Comparison of ENCODE assay signal across 27 cellular contexts in the genomic region with DNA sequence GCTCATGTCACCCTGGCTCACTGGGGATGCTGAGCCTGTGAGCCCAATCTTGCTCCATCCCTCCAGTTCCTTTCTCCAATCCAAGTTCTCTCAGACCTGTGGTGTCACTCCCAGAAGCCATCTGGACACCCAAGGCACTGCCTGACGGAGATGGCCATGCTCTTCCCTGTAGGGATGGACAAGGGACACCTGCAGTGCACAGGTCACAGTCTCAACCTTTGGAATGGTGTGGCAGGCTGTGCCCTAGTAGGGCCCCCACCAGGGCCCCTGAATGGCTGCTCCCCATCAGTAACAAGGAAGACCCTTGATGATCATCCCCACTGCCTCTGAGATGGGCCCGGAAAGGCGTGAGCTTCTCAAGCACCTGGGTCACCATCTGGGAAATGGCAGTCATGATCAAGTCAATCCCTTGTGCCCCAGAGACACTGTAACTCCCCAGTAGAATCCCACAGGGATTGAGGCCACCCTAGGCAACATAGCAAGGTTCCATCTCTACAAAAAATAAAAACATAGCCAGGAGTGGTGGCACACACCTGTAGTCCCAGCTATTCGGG.
"Had no signal": no experiment of that assay in that cellular context is flagged by ENCODE, and none has a peak within 500 bp of the region (broad histone marks: within the 10 kb centered on the region; RNA-seq: fewer than 3 reads in every experiment).

No MANE protein-coding gene starts in this region.

- H3K4me3 ChIP-seq: stomach, suprapubic skin, testis, thoracic aorta, thyroid gland, tibial artery, tibial nerve, transverse colon, upper lobe of left lung, upper lobe of right lung, uterus had no signal

- H3K9me3 ChIP-seq: suprapubic skin, testis, thoracic aorta, thyroid gland, transverse colon, upper lobe of right lung, uterus had no signal

- H3K36me3 ChIP-seq: stomach, suprapubic skin, thoracic aorta, thyroid gland, tibial artery, tibial nerve, transverse colon, upper lobe of left lung, upper lobe of right lung, uterus had no signal

- H3K4me1 Mint-ChIP-seq: stimulated activated effector memory CD8-positive, alpha-beta T cell treated with anti-CD3 and anti-CD28 coated beads, Interleukin-12 subunit alpha, Interleukin-12 subunit beta, amount 100 ng/mL, for 72 hours; stimulated activated memory B cell treated with anti-CD40 and anti-IgM and Interleukin-4, amounts not matched to agents 10 μg/mL and 1 μg/mL and 100 μg/mL, for 72 hours; stimulated activated naive B cell treated with anti-CD40 and anti-IgM and Interleukin-4, amounts not matched to agents 10 μg/mL and 1 μg/mL and 100 μg/mL, for 72 hours; stimulated activated naive CD8-positive, alpha-beta T cell treated with anti-CD3 and anti-CD28 coated beads, Interleukin-15, amount 100 ng/mL, for 72 hours had no signal

- H3K27ac ChIP-seq: stomach, suprapubic skin, testis, thoracic aorta, thyroid gland, tibial artery, tibial nerve, transverse colon, upper lobe of left lung, upper lobe of right lung, uterus had no signal

- H3K36me3 Mint-ChIP-seq: stimulated activated effector memory CD8-positive, alpha-beta T cell treated with anti-CD3 and anti-CD28 coated beads, Interleukin-12 subunit alpha, Interleukin-12 subunit beta, amount 100 ng/mL, for 72 hours; stimulated activated memory B cell treated with anti-CD40 and anti-IgM and Interleukin-4, amounts not matched to agents 10 μg/mL and 1 μg/mL and 100 μg/mL, for 72 hours; type B pancreatic cell had no signal

- H3K4me1 ChIP-seq: stomach, suprapubic skin, testis, thyroid gland, tibial artery, tibial nerve, transverse colon, upper lobe of left lung, upper lobe of right lung, uterus had no signal

- H3K4me3 Mint-ChIP-seq: stimulated activated effector memory CD8-positive, alpha-beta T cell treated with anti-CD3 and anti-CD28 coated beads, Interleukin-12 subunit alpha, Interleukin-12 subunit beta, amount 100 ng/mL, for 72 hours; stimulated activated memory B cell treated with anti-CD40 and anti-IgM and Interleukin-4, amounts not matched to agents 10 μg/mL and 1 μg/mL and 100 μg/mL, for 72 hours; stimulated activated naive B cell treated with anti-CD40 and anti-IgM and Interleukin-4, amounts not matched to agents 10 μg/mL and 1 μg/mL and 100 μg/mL, for 72 hours; stimulated activated naive CD8-positive, alpha-beta T cell treated with anti-CD3 and anti-CD28 coated beads, Interleukin-15, amount 100 ng/mL, for 72 hours; stimulated activated naive CD8-positive, alpha-beta T cell treated with anti-CD3 and anti-CD28 coated beads, Interleukin-15, Interleukin-2, amounts not matched to agents 100 ng/mL and 50 ng/mL, for 24 hours; type B pancreatic cell had no signal

- H3K27me3 Mint-ChIP-seq: stimulated activated memory B cell treated with anti-CD40 and anti-IgM and Interleukin-4, amounts not matched to agents 10 μg/mL and 1 μg/mL and 100 μg/mL, for 72 hours; stimulated activated naive B cell treated with anti-CD40 and anti-IgM and Interleukin-4, amounts not matched to agents 10 μg/mL and 1 μg/mL and 100 μg/mL, for 72 hours; stimulated activated naive CD8-positive, alpha-beta T cell treated with anti-CD3 and anti-CD28 coated beads, Interleukin-15, amount 100 ng/mL, for 72 hours; stimulated activated naive CD8-positive, alpha-beta T cell treated with anti-CD3 and anti-CD28 coated beads, Interleukin-15, Interleukin-2, amounts not matched to agents 100 ng/mL and 50 ng/mL, for 24 hours; type B pancreatic cell had no signal

- H3K27me3 ChIP-seq: stomach, suprapubic skin, testis, thyroid gland, tibial artery, tibial nerve, transverse colon, upper lobe of left lung, upper lobe of right lung, uterus had no signal

- H3K27ac Mint-ChIP-seq: stimulated activated effector memory CD8-positive, alpha-beta T cell treated with anti-CD3 and anti-CD28 coated beads, Interleukin-12 subunit alpha, Interleukin-12 subunit beta, amount 100 ng/mL, for 72 hours; stimulated activated memory B cell treated with anti-CD40 and anti-IgM and Interleukin-4, amounts not matched to agents 10 μg/mL and 1 μg/mL and 100 μg/mL, for 72 hours; stimulated activated naive B cell treated with anti-CD40 and anti-IgM and Interleukin-4, amounts not matched to agents 10 μg/mL and 1 μg/mL and 100 μg/mL, for 72 hours; stimulated activated naive CD8-positive, alpha-beta T cell treated with anti-CD3 and anti-CD28 coated beads, Interleukin-15, amount 100 ng/mL, for 72 hours; stimulated activated naive CD8-positive, alpha-beta T cell treated with anti-CD3 and anti-CD28 coated beads, Interleukin-15, Interleukin-2, amounts not matched to agents 100 ng/mL and 50 ng/mL, for 24 hours; type B pancreatic cell had no signal

- DNase-seq: stimulated activated CD4-positive, alpha-beta T cell treated with anti-CD3 and anti-CD28 coated beads, Interleukin-2, amount 100 ng/mL, for 48 hours; stimulated activated CD4-positive, alpha-beta T cell treated with anti-CD3 and anti-CD28 coated beads, Interleukin-4, amount 100 ng/mL, for 1 hour; stimulated activated CD4-positive, alpha-beta T cell treated with anti-CD3 and anti-CD28 coated beads, Interleukin-4, amount 100 ng/mL, for 24 hours; stimulated activated CD4-positive, alpha-beta T cell treated with anti-CD3 and anti-CD28 coated beads, Interleukin-4, amount 100 ng/mL, for 4 hours; stimulated activated CD8-positive, alpha-beta memory T cell treated with anti-CD3 and anti-CD28 coated beads, Interleukin-4, amount 100 ng/mL, for 48 hours; stimulated activated naive B cell treated with anti-CD40 and anti-IgM and Interleukin-4, amounts not matched to agents 10 μg/mL and 1 μg/mL and 100 μg/mL, for 72 hours; stimulated activated naive CD4-positive, alpha-beta T cell; stimulated activated naive CD4-positive, alpha-beta T cell treated with Interleukin-2 at 50 U/mL for 16 hours; stimulated activated naive CD8-positive, alpha-beta T cell treated with anti-CD3 and anti-CD28 coated beads, Interleukin-15, amount 100 ng/mL, for 72 hours; stimulated activated naive CD8-positive, alpha-beta T cell treated with anti-CD3 and anti-CD28 coated beads, Interleukin-15, Interleukin-2, amounts not matched to agents 100 U/mL and 50 U/mL, for 24 hours; stomach; substantia nigra; testis; thyroid gland; tibial artery; transverse colon; trophoblast cell; upper lobe of left lung; upper lobe of right lung; uterus had no signal
